1 cellular context compared by ENCODE assay signal in the genomic region with DNA sequence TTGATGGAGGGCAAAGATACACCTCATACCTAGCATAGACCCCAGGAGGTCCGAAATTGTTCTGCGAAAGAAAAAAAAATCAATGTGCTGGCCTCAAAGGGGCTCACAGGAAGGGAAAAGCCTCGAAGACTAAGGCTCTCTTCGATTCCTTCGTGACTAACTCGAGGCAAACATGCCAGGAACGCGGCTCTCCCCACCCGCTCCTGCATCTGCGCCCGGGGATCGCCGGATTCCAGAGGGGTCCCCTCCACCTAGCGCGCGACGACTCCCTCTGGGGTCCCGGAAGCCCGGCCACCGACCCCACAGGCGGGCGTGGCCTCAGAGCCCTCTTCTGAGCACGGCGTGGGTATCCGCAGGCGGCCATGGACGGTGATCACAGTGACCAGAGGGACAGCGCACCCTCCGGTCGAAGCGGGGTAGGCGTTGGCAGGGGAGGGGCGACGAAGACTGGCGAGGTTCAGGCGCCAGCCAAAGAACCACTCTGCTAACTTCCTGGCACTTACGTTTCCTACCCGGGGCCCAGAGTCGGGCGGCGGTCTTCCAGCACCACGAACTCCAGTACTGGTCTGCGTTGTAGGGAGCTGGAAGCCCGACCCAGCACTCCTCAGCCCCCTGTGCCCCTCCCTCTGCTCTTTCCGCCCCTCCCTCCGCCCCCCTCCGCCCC.
TF ChIP-seq lines count a peak whose summit lies in the region.

No MANE protein-coding gene starts in this region.

TF ChIP-seq in K562, 482 proteins besides CTCF, POLR2A, EP300 and RAD21 (continued from another document):
- TF ChIP-seq TAF9B (IDR thresholded peaks at IDR 0.05; ENCODE audit: partially characterized antibody), result no peak
- peak; percentile 39; the same call in 1 of the 2 replicates for TF ChIP-seq GATA2 (CRISPR knock-in tag; IDR thresholded peaks at IDR 0.05)
- no peak for TF ChIP-seq RNF219 (CRISPR knock-in tag; IDR thresholded peaks at IDR 0.05)
- no peak for TF ChIP-seq ZC3H11A (IDR thresholded peaks at IDR 0.05; ENCODE audit: low read depth, low read length)
- TF ChIP-seq FOXK1 (CRISPR knock-in tag; IDR thresholded peaks at IDR 0.05; ENCODE audit: borderline replicate concordance), result 0 out of 2 replicates have a peak, but pooled peaks have one; percentile 24
- no peak for TF ChIP-seq U2AF2 (optimal IDR thresholded peaks at IDR 0.05; ENCODE audit: low read depth, low read length)
- TF ChIP-seq, protein P1, sequence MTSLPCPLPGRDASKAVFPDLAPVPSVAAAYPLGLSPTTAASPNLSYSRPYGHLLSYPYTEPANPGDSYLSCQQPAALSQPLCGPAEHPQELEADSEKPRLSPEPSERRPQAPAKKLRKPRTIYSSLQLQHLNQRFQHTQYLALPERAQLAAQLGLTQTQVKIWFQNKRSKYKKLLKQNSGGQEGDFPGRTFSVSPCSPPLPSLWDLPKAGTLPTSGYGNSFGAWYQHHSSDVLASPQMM (CRISPR knock-in tag; IDR thresholded peaks at IDR 0.05), result no peak
- TF ChIP-seq CSDE1 (IDR thresholded peaks at IDR 0.05), result no peak
- TF ChIP-seq MBD2 (IDR thresholded peaks at IDR 0.05; ENCODE audit: borderline replicate concordance, low read depth), result no peak
- TF ChIP-seq HCFC1 (IDR thresholded peaks at IDR 0.05; ENCODE audit: low read depth, low read length), result no peak
- no peak; the same call in 1 of the 2 replicates for TF ChIP-seq NR3C1 (CRISPR knock-in tag; IDR thresholded peaks at IDR 0.05)
- no peak for TF ChIP-seq POU5F1 (IDR thresholded peaks at IDR 0.05; ENCODE audit: borderline replicate concordance, low read depth, low read length, partially characterized antibody)
- no peak for TF ChIP-seq ZNF583 (CRISPR knock-in tag; IDR thresholded peaks at IDR 0.05)
- no peak for TF ChIP-seq DIDO1 (tag; IDR thresholded peaks at IDR 0.05; ENCODE audit: low read depth)
- TF ChIP-seq ZNF780A (CRISPR knock-in tag; IDR thresholded peaks at IDR 0.05), result no peak
- TF ChIP-seq HNRNPLL (IDR thresholded peaks at IDR 0.05; ENCODE audit: low read depth, low read length, poor library complexity, severe bottlenecking), result peak; percentile 10
- TF ChIP-seq, protein P2, sequence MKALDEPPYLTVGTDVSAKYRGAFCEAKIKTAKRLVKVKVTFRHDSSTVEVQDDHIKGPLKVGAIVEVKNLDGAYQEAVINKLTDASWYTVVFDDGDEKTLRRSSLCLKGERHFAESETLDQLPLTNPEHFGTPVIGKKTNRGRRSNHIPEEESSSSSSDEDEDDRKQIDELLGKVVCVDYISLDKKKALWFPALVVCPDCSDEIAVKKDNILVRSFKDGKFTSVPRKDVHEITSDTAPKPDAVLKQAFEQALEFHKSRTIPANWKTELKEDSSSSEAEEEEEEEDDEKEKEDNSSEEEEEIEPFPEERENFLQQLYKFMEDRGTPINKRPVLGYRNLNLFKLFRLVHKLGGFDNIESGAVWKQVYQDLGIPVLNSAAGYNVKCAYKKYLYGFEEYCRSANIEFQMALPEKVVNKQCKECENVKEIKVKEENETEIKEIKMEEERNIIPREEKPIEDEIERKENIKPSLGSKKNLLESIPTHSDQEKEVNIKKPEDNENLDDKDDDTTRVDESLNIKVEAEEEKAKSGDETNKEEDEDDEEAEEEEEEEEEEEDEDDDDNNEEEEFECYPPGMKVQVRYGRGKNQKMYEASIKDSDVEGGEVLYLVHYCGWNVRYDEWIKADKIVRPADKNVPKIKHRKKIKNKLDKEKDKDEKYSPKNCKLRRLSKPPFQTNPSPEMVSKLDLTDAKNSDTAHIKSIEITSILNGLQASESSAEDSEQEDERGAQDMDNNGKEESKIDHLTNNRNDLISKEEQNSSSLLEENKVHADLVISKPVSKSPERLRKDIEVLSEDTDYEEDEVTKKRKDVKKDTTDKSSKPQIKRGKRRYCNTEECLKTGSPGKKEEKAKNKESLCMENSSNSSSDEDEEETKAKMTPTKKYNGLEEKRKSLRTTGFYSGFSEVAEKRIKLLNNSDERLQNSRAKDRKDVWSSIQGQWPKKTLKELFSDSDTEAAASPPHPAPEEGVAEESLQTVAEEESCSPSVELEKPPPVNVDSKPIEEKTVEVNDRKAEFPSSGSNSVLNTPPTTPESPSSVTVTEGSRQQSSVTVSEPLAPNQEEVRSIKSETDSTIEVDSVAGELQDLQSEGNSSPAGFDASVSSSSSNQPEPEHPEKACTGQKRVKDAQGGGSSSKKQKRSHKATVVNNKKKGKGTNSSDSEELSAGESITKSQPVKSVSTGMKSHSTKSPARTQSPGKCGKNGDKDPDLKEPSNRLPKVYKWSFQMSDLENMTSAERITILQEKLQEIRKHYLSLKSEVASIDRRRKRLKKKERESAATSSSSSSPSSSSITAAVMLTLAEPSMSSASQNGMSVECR (CRISPR knock-in tag; IDR thresholded peaks at IDR 0.05), result no peak
- TF ChIP-seq ZNF134 (CRISPR knock-in tag; conservative IDR thresholded peaks at IDR 0.05), result no peak
- TF ChIP-seq ZNF124 (CRISPR knock-in tag; IDR thresholded peaks at IDR 0.05), result no peak
- TF ChIP-seq TARDBP (IDR thresholded peaks at IDR 0.05), result no peak
- no peak for TF ChIP-seq ID3 (CRISPR knock-in tag; IDR thresholded peaks at IDR 0.05)
- TF ChIP-seq ID3 (tag; IDR thresholded peaks at IDR 0.05), result peak; percentile 74; the same call in 1 of the 2 replicates
- TF ChIP-seq ETS2 (tag; IDR thresholded peaks at IDR 0.05; ENCODE audit: borderline replicate concordance, poor library complexity, severe bottlenecking), result no peak
- TF ChIP-seq, protein P3, sequence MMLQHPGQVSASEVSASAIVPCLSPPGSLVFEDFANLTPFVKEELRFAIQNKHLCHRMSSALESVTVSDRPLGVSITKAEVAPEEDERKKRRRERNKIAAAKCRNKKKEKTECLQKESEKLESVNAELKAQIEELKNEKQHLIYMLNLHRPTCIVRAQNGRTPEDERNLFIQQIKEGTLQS (IDR thresholded peaks at IDR 0.05), result no peak
- TF ChIP-seq, protein P3 (CRISPR knock-in tag; conservative IDR thresholded peaks at IDR 0.05), result 0 out of 2 replicates have a peak, but pooled peaks have one; percentile 64
- no peak for TF ChIP-seq NFIX (CRISPR knock-in tag; IDR thresholded peaks at IDR 0.05; ENCODE audit: low read depth)
- no peak for TF ChIP-seq POLR2B (IDR thresholded peaks at IDR 0.05; ENCODE audit: low read depth, partially characterized antibody)
- no peak for TF ChIP-seq ZNF668 (CRISPR knock-in tag; IDR thresholded peaks at IDR 0.05)
- no peak for TF ChIP-seq PHTF2 (CRISPR knock-in tag; IDR thresholded peaks at IDR 0.05)
- TF ChIP-seq MNT (conservative IDR thresholded peaks at IDR 0.05), result peak in 1 of 2 experiments; percentile 21
- peak; percentile 10; the same call in 1 of the 2 replicates for TF ChIP-seq MTA2 (IDR thresholded peaks at IDR 0.05; ENCODE audit: low read depth)
- no peak for TF ChIP-seq ZEB2 (IDR thresholded peaks at IDR 0.05)
- no peak for TF ChIP-seq MITF (IDR thresholded peaks at IDR 0.05)
- TF ChIP-seq ATF1 (CRISPR knock-in tag; IDR thresholded peaks at IDR 0.05), result no peak; the same call in 1 of the 2 replicates
- TF ChIP-seq ATF1 (tag; IDR thresholded peaks at IDR 0.05), result peak; percentile 45
- TF ChIP-seq ZSCAN29 (IDR thresholded peaks at IDR 0.05), result no peak
- TF ChIP-seq HDAC6 (IDR thresholded peaks at IDR 0.05; ENCODE audit: low read depth, low read length), result no peak
- no peak for TF ChIP-seq XRCC4 (IDR thresholded peaks at IDR 0.05; ENCODE audit: extremely low read depth, insufficient read depth, insufficient read length)
- TF ChIP-seq CREB5 (CRISPR knock-in tag; IDR thresholded peaks at IDR 0.05), result no peak
